In the genomic region with DNA sequence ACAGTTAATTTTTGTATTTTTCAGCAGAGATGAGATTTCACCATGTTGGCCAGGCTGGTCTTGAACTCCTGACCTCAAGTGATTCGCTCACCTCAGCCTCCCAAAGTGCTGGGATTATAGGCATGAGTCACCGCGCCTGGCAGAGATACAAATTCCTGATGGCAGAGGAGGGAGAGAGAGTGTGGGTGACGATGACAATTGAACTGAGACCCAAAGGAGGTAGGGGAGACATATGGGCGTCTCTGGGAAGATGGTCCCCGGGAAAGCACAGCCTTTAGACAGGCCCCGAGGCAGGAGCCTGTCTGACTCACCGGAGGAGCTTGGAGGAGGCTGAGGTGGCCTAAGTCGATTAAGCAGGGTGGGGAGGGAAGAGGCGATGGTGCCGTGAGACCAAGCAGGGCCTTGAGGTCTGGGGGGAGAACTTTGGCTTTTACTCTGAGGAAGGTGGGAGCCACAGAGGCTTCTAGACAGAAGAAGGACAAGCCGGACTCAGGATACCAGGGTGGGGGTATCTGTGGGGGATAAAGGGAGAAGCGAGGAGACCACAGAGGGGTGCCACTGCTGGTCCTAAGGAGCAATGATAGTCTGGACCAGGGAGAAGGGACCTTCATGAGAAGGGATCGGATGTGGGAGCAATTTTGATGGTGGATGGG, we compare ENCODE assay signal across 8 cellular contexts. TPM values are rescaled to one million over a fixed set of nuclear protein-coding genes. Genes with fewer than 3 reads are reported as not detected.
A peak's percentile ranks its signal among the peaks of the same experiment; 100 is the strongest.
DNase-seq lines count a peak whose midpoint lies in the region; ATAC-seq, FAIRE-seq and TF ChIP-seq lines count a peak whose summit lies in the region.

No MANE protein-coding gene starts in this region.

- H3K27ac ChIP-seq in H1 (ENCODE audit: low read depth, low read length), result no peak overlapping the region
- H3K27ac ChIP-seq in skeletal muscle tissue (ENCODE audit: low read depth, low read length), result peak overlapping the region; percentile 58

- H2BK5ac ChIP-seq in H1 (ENCODE audit: low read depth, low read length), result no peak overlapping the region

- peak overlapping the region; percentile 85; the same call in 1 of the 2 replicates for H2AFZ ChIP-seq in H1 (ENCODE audit: low read length)

- POLR2A ChIA-PET in H1 (lab: Charles Lee; ENCODE audit: partially characterized antibody), result no interaction called here

- TF ChIP-seq EP300 in H1 (IDR thresholded peaks at IDR 0.05; ENCODE audit: borderline replicate concordance in 1 of 2, low read depth in 2 of 2, low read length in 2 of 2), result no peak

- H3K9ac ChIP-seq in H1 (replicated peaks in 1 of 4; ENCODE audit: extremely low read depth in 1 of 4, low read depth in 3 of 4, low read length in 3 of 4) (no peak overlapping the region), skeletal muscle tissue (ENCODE audit: low read depth in 1 of 3, low read length in 3 of 3) (peak overlapping the region in 1 of 3 donors; percentile 14)

- H3K23me2 ChIP-seq in H1 (ENCODE audit: low read depth, low read length), result 0 out of 2 replicates have a peak, but pooled peaks cover 2% of the 10 kb centered on the region

- 90% methylated on average over 14 of the region's 14 CpGs; no CpG with 5 or more reads in 1 of the 2 experiments for WGBS in H1 (ENCODE audit: extremely low coverage in 1 of 2, insufficient coverage in 1 of 2, insufficient read length in 1 of 2, insufficient replicate concordance in 2 of 2, low coverage in 1 of 2, low lambda C conversion rate in 2 of 2, missing lambda C conversion rate in 1 of 2), 2 experiments

- ATAC-seq in HG03432 (IDR thresholded peaks at IDR 0.05; ENCODE audit: unreplicated experiment), result no peak
- ATAC-seq in HG02884 (IDR thresholded peaks at IDR 0.05; ENCODE audit: unreplicated experiment), result no peak

- no peak overlapping the region for H3K56ac ChIP-seq in H1 (replicated peaks; ENCODE audit: insufficient read length, low read depth, low read length)

- H3K4me3 ChIP-seq in H1 (ENCODE audit: extremely low read depth in 1 of 4, insufficient read depth in 2 of 4, low read depth in 3 of 4, low read length in 4 of 4) (no peak overlapping the region), skeletal muscle tissue (ENCODE audit: low read length in 3 of 3) (no peak overlapping the region)

- no peak for TF ChIP-seq CTCF in H1 (IDR thresholded peaks at IDR 0.05; ENCODE audit: control extremely low read depth in 1 of 3, insufficient read depth in 1 of 3, low read depth in 1 of 3, low read length in 3 of 3)

- peaks cover 0 to 3% (median 1%) of the 10 kb centered on the region in 4 experiments; a peak in 2 of 7 replicates for H3K4me1 ChIP-seq in H1 (replicated peaks in 1 of 4; ENCODE audit: control insufficient read depth in 3 of 4, insufficient read depth in 4 of 4, low read length in 3 of 4)
- H3K4me1 ChIP-seq in skeletal muscle tissue (ENCODE audit: control insufficient read depth in 3 of 3, insufficient read depth in 3 of 3, low read length in 3 of 3), result peaks cover 31 to 32% (median 32%) of the 10 kb centered on the region in 3 donors

- no peaks in the 10 kb centered on the region for H3K79me1 ChIP-seq in H1 (ENCODE audit: low read depth, low read length)

- no peak overlapping the region; the same call in 1 of the 2 replicates for H2BK12ac ChIP-seq in H1 (ENCODE audit: low read depth, low read length)

- H4K20me1 ChIP-seq in H1 (replicated peaks in 1 of 2; ENCODE audit: control insufficient read depth in 1 of 2, insufficient read depth in 2 of 2, low read length in 2 of 2), result no peaks in the 10 kb centered on the region

- no peak overlapping the region for H3K23ac ChIP-seq in H1 (ENCODE audit: insufficient read length)

- H3K18ac ChIP-seq in H1 (ENCODE audit: extremely low read depth, low read length), result no peak overlapping the region

- no peak for FAIRE-seq in H1 (lab: Jason Lieb, UNC)

- H2BK120ac ChIP-seq in H1 (replicated peaks; ENCODE audit: low read depth, low read length), result no peak overlapping the region

- no peak overlapping the region for H4K5ac ChIP-seq in H1 (ENCODE audit: insufficient read length, low read depth, low read length)

- H3K36me3 ChIP-seq in H1 (ENCODE audit: control insufficient read depth in 2 of 4, insufficient read depth in 4 of 4, low read length in 3 of 4), result no peaks in the 10 kb centered on the region
- H3K36me3 ChIP-seq in skeletal muscle tissue (ENCODE audit: control insufficient read depth in 3 of 3, insufficient read depth in 3 of 3, low read length in 3 of 3), result no peaks in the 10 kb centered on the region

- H3K27me3 ChIP-seq in H1 (replicated peaks in 1 of 4; ENCODE audit: control insufficient read depth in 3 of 4, extremely low read depth in 1 of 4, insufficient read depth in 3 of 4, low read length in 3 of 4) (no peaks in the 10 kb centered on the region), skeletal muscle tissue (ENCODE audit: control insufficient read depth in 3 of 3, insufficient read depth in 3 of 3, low read length in 3 of 3) (no peaks in the 10 kb centered on the region)

- no peak overlapping the region for H3K14ac ChIP-seq in H1 (ENCODE audit: insufficient read length)

- no peak overlapping the region for H2BK15ac ChIP-seq in H1 (ENCODE audit: low read length)

- peak overlapping the region; percentile 2; the same call in 1 of the 2 replicates for H4K8ac ChIP-seq in H1 (ENCODE audit: extremely low read depth, insufficient read depth, low read length)

- H4K91ac ChIP-seq in H1 (replicated peaks; ENCODE audit: insufficient read length, low read length), result no peak overlapping the region

- H2AK5ac ChIP-seq in H1 (ENCODE audit: low read depth, low read length), result no peak overlapping the region

- no peak overlapping the region for H2BK20ac ChIP-seq in H1 (ENCODE audit: low read length)

- no peak for TF ChIP-seq POLR2A in H1 (IDR thresholded peaks at IDR 0.05; ENCODE audit: control extremely low read depth in 1 of 2, low read depth in 2 of 2, low read length in 2 of 2)

- DNase-seq in GM04504 (ENCODE audit: low read depth) (peak; percentile 74), NCI-H82 treated with DMSO at 0.1 percent for 48 hours (lab: John Stamatoyannopoulos, UW; ENCODE audit: unreplicated experiment) (peak; percentile 37), H1 (ENCODE audit: low read depth in 1 of 2, low spot score in 2 of 2) (no peak), NOMO-1 treated with DMSO at 0.1 percent for 48 hours (lab: John Stamatoyannopoulos, UW; ENCODE audit: unreplicated experiment) (no peak), NCI-H345 treated with DMSO at 0.1 percent for 48 hours (lab: John Stamatoyannopoulos, UW; ENCODE audit: unreplicated experiment) (no peak)

- H3K79me2 ChIP-seq in H1 (ENCODE audit: control insufficient read depth in 1 of 2, insufficient read depth in 2 of 2, low read length in 2 of 2), result no peaks in the 10 kb centered on the region

- TF ChIP-seq RAD21 in H1 (IDR thresholded peaks at IDR 0.05 in 1 of 2, conservative IDR thresholded peaks at IDR 0.05 in 1 of 2; ENCODE audit: low read depth in 2 of 2, low read length in 2 of 2), result no peak

- CTCF ChIA-PET in H1 (lab: Charles Lee; ENCODE audit: partially characterized antibody), result interaction anchor here (0.6 to 2.0 kb wide), 6 partner anchors 12 to 278 kb away, joined by 3 to 5 read pairs (median 4); no protein-coding TSS in a partner anchor

- H3K4ac ChIP-seq in H1 (replicated peaks; ENCODE audit: insufficient read length, low read depth, low read length), result no peak overlapping the region

- no peaks in the 10 kb centered on the region for H3K9me3 ChIP-seq in H1 (ENCODE audit: insufficient read depth in 2 of 2, low read depth in 1 of 2, low read length in 1 of 2)
- no peaks in the 10 kb centered on the region for H3K9me3 ChIP-seq in skeletal muscle tissue (ENCODE audit: control insufficient read depth in 3 of 3, low read length in 3 of 3)

- no peak overlapping the region for H3K4me2 ChIP-seq in H1 (ENCODE audit: insufficient read depth in 1 of 2, low read depth in 2 of 2, low read length in 2 of 2)

TF ChIP-seq in H1, 55 proteins besides CTCF, POLR2A, EP300 and RAD21 (continues in another document):
- no peak for TF ChIP-seq TCF12 (IDR thresholded peaks at IDR 0.05; ENCODE audit: low read depth, low read length)
- TF ChIP-seq BACH1 (IDR thresholded peaks at IDR 0.05; ENCODE audit: low read length), result no peak
- TF ChIP-seq NANOG (IDR thresholded peaks at IDR 0.05; ENCODE audit: insufficient read depth, low read depth, low read length, poor library complexity, severe bottlenecking), result no peak
- 0 out of 2 replicates have a peak, but pooled peaks have one; percentile 23 for TF ChIP-seq KDM1A (IDR thresholded peaks at IDR 0.05; ENCODE audit: borderline replicate concordance, low read length)

RNA-seq across cellular contexts. Expression of gene ARRDC2, which starts 38.2 kb away (rescaled TPM):
- 6.2 and 6.9 TPM in 2 replicates for total RNA-seq in H1 (2021; fragmentation: NEBNext Ultra II Directional; extraction: Animal tissue kit (Norgen Biotek cat#: 25700))
- 5.4 and 5.8 TPM in 2 replicates for polyA plus RNA-seq in H1 (2011; rRNA removed)
- 6.6 TPM for polyA plus RNA-seq in H1 (2011; cell fraction: cytosol; rRNA removed)
- polyA plus RNA-seq in H1 (2011; cell fraction: nucleus; rRNA removed), result 9.2 TPM
- polyA plus RNA-seq in H1 (2012, experiment 1 of 2), result 5.2 to 7.8 TPM (median 5.9 TPM) in 4 replicates
- 4.6 TPM for polyA plus RNA-seq in H1 (2012, experiment 2 of 2)
- polyA plus RNA-seq in H1 (2013, experiment 1 of 2), result 3.4 TPM
- 3.6 TPM for polyA plus RNA-seq in H1 (2013, experiment 2 of 2)
- polyA minus RNA-seq in H1 (2011; rRNA and poly(A)+ RNA removed), result 2.7 and 6.1 TPM in 2 replicates
- polyA minus RNA-seq in H1 (2011; cell fraction: cytosol; rRNA and poly(A)+ RNA removed), result 7.0 TPM
- 10.7 TPM for polyA minus RNA-seq in H1 (2011; cell fraction: nucleus; rRNA and poly(A)+ RNA removed)
- total RNA-seq in skeletal muscle tissue, result 5.7 TPM

RNA-seq across cellular contexts. Expression of gene IL12RB1, which starts 40.5 kb away (rescaled TPM):
- total RNA-seq in H1 (2021; fragmentation: NEBNext Ultra II Directional; extraction: Animal tissue kit (Norgen Biotek cat#: 25700)), result not detected in 2 replicates
- polyA plus RNA-seq in H1 (2011; rRNA removed), result 0.03 and 0.06 TPM in 2 replicates
- not detected for polyA plus RNA-seq in H1 (2011; cell fraction: cytosol; rRNA removed)
- polyA plus RNA-seq in H1 (2011; cell fraction: nucleus; rRNA removed), result not detected
- not detected in 4 replicates for polyA plus RNA-seq in H1 (2012, experiment 1 of 2)
- not detected for polyA plus RNA-seq in H1 (2012, experiment 2 of 2)
- not detected for polyA plus RNA-seq in H1 (2013, experiment 1 of 2)
- polyA plus RNA-seq in H1 (2013, experiment 2 of 2), result not detected
- not detected in 2 replicates for polyA minus RNA-seq in H1 (2011; rRNA and poly(A)+ RNA removed)
- not detected for polyA minus RNA-seq in H1 (2011; cell fraction: cytosol; rRNA and poly(A)+ RNA removed)
- polyA minus RNA-seq in H1 (2011; cell fraction: nucleus; rRNA and poly(A)+ RNA removed), result not detected
- total RNA-seq in skeletal muscle tissue, result 0.52 TPM

RNA-seq across cellular contexts. Expression of gene MAST3, which starts 51.4 kb away (rescaled TPM):
- 9.0 TPM in 2 replicates for total RNA-seq in H1 (2021; fragmentation: NEBNext Ultra II Directional; extraction: Animal tissue kit (Norgen Biotek cat#: 25700))
- 3.4 and 5.5 TPM in 2 replicates for polyA plus RNA-seq in H1 (2011; rRNA removed)
- polyA plus RNA-seq in H1 (2011; cell fraction: cytosol; rRNA removed), result 1.5 TPM
- 7.7 TPM for polyA plus RNA-seq in H1 (2011; cell fraction: nucleus; rRNA removed)
- polyA plus RNA-seq in H1 (2012, experiment 1 of 2), result 3.2 to 5.5 TPM (median 4.8 TPM) in 4 replicates
- 3.0 TPM for polyA plus RNA-seq in H1 (2012, experiment 2 of 2)
- polyA plus RNA-seq in H1 (2013, experiment 1 of 2), result 3.4 TPM
- polyA plus RNA-seq in H1 (2013, experiment 2 of 2), result 3.1 TPM
- 4.8 and 5.0 TPM in 2 replicates for polyA minus RNA-seq in H1 (2011; rRNA and poly(A)+ RNA removed)
- polyA minus RNA-seq in H1 (2011; cell fraction: cytosol; rRNA and poly(A)+ RNA removed), result 6.1 TPM
- polyA minus RNA-seq in H1 (2011; cell fraction: nucleus; rRNA and poly(A)+ RNA removed), result 7.4 TPM
- total RNA-seq in skeletal muscle tissue, result 3.7 TPM

Comparison
In these comparisons a context has a peak if more than half of its experiments do, and no peak if none do; other contexts are left out.
1. DNase-seq: peak in GM04504 (single experiment) and NCI-H82 treated with DMSO at 0.1 percent for 48 hours (single experiment); none in H1 (0 of 2), NOMO-1 treated with DMSO at 0.1 percent for 48 hours (single experiment) and NCI-H345 treated with DMSO at 0.1 percent for 48 hours (single experiment).